In genomic region chr2:201233192-201234166, GRCh38 we compare ENCODE assay signal across 1 cellular context.
A peak's percentile ranks its signal among the peaks of the same experiment; 100 is the strongest.
TF ChIP-seq lines count a peak whose summit lies in the region.

No MANE protein-coding gene starts in this region.

TF ChIP-seq in HepG2, 621 proteins besides CTCF, POLR2A, EP300 and RAD21 (continued from another document and continues in another):
- TF ChIP-seq MAFF (IDR thresholded peaks at IDR 0.05; ENCODE audit: low read depth, low read length) (no peak), CSRNP1 (CRISPR knock-in tag; IDR thresholded peaks at IDR 0.05) (no peak), PBX3 (CRISPR knock-in tag; IDR thresholded peaks at IDR 0.05; ENCODE audit: borderline replicate concordance) (no peak), CBX1 (IDR thresholded peaks at IDR 0.05; ENCODE audit: low read depth) (no peak), ZHX2 (IDR thresholded peaks at IDR 0.05; ENCODE audit: low read depth) (no peak; the same call in 1 of the 2 replicates), ZHX2 (CRISPR knock-in tag; IDR thresholded peaks at IDR 0.05; ENCODE audit: borderline replicate concordance) (no peak), HBP1 (CRISPR knock-in tag; IDR thresholded peaks at IDR 0.05; ENCODE audit: low read depth) (peak; percentile 82), ZMYM2 (CRISPR knock-in tag; IDR thresholded peaks at IDR 0.05) (no peak), ZNF766 (CRISPR knock-in tag; IDR thresholded peaks at IDR 0.05; ENCODE audit: borderline replicate concordance) (no peak), PCBP1 (IDR thresholded peaks at IDR 0.05; ENCODE audit: borderline replicate concordance, low read depth, low read length) (no peak), DR1 (CRISPR knock-in tag; IDR thresholded peaks at IDR 0.05) (no peak), ZFP62 (CRISPR knock-in tag; IDR thresholded peaks at IDR 0.05) (no peak), GATAD1 (CRISPR knock-in tag; IDR thresholded peaks at IDR 0.05) (peak; percentile 57; the same call in 1 of the 2 replicates), GPBP1L1 (CRISPR knock-in tag; IDR thresholded peaks at IDR 0.05) (no peak), ZNF274 (CRISPR knock-in tag; IDR thresholded peaks at IDR 0.05) (no peak), ZNF83 (CRISPR knock-in tag; IDR thresholded peaks at IDR 0.05; ENCODE audit: borderline replicate concordance) (no peak), TFDP2 (CRISPR knock-in tag; IDR thresholded peaks at IDR 0.05) (no peak; the same call in 1 of the 2 replicates), NR2F2 (IDR thresholded peaks at IDR 0.05; ENCODE audit: borderline replicate concordance, low read depth) (peak; percentile 36; the same call in 1 of the 2 replicates), STAT5B (CRISPR knock-in tag; IDR thresholded peaks at IDR 0.05) (no peak), PLSCR1 (CRISPR knock-in tag; IDR thresholded peaks at IDR 0.05; ENCODE audit: borderline replicate concordance) (no peak), FOXP1 (IDR thresholded peaks at IDR 0.05) (no peak), FOXP1 (CRISPR knock-in tag; IDR thresholded peaks at IDR 0.05) (no peak), ZNF143 (CRISPR knock-in tag; IDR thresholded peaks at IDR 0.05) (no peak), PHF20 (CRISPR knock-in tag; IDR thresholded peaks at IDR 0.05) (peak; percentile 78), CAMTA2 (CRISPR knock-in tag; IDR thresholded peaks at IDR 0.05; ENCODE audit: borderline replicate concordance) (no peak), ZSCAN21 (CRISPR knock-in tag; IDR thresholded peaks at IDR 0.05; ENCODE audit: borderline replicate concordance) (0 out of 2 replicates have a peak, but pooled peaks have one; percentile 18), HINFP (CRISPR knock-in tag; IDR thresholded peaks at IDR 0.05; ENCODE audit: low read depth) (no peak), ZNF646 (CRISPR knock-in tag; IDR thresholded peaks at IDR 0.05) (no peak), U2AF1 (optimal IDR thresholded peaks at IDR 0.05; ENCODE audit: low read depth, low read length) (no peak), ATF7-NPFF (CRISPR knock-in tag; IDR thresholded peaks at IDR 0.05; ENCODE audit: low read depth) (peak; percentile 17; the same call in 1 of the 2 replicates), JARID2 (CRISPR knock-in tag; IDR thresholded peaks at IDR 0.05; ENCODE audit: insufficient replicate concordance) (no peak), TOE1 (CRISPR knock-in tag; IDR thresholded peaks at IDR 0.05) (peak; percentile 62; the same call in 1 of the 2 replicates), MXD4 (CRISPR knock-in tag; IDR thresholded peaks at IDR 0.05) (peak; percentile 91), ZNF839 (CRISPR knock-in tag; IDR thresholded peaks at IDR 0.05; ENCODE audit: borderline replicate concordance) (no peak), ZNF138 (CRISPR knock-in tag; IDR thresholded peaks at IDR 0.05; ENCODE audit: low read depth) (no peak; the same call in 1 of the 2 replicates), ZKSCAN8 (CRISPR knock-in tag; IDR thresholded peaks at IDR 0.05; ENCODE audit: borderline replicate concordance) (no peak), HOXA9 (CRISPR knock-in tag; IDR thresholded peaks at IDR 0.05; ENCODE audit: borderline replicate concordance) (no peak), CBX2 (IDR thresholded peaks at IDR 0.05; ENCODE audit: low read depth, low read length) (no peak), CBX2 (CRISPR knock-in tag; IDR thresholded peaks at IDR 0.05; ENCODE audit: low read depth) (no peak), ZNF264 (CRISPR knock-in tag; IDR thresholded peaks at IDR 0.05) (0 out of 2 replicates have a peak, but pooled peaks have one; percentile 20)
